ENCODE assay signal across 8 cellular contexts in the genomic region with DNA sequence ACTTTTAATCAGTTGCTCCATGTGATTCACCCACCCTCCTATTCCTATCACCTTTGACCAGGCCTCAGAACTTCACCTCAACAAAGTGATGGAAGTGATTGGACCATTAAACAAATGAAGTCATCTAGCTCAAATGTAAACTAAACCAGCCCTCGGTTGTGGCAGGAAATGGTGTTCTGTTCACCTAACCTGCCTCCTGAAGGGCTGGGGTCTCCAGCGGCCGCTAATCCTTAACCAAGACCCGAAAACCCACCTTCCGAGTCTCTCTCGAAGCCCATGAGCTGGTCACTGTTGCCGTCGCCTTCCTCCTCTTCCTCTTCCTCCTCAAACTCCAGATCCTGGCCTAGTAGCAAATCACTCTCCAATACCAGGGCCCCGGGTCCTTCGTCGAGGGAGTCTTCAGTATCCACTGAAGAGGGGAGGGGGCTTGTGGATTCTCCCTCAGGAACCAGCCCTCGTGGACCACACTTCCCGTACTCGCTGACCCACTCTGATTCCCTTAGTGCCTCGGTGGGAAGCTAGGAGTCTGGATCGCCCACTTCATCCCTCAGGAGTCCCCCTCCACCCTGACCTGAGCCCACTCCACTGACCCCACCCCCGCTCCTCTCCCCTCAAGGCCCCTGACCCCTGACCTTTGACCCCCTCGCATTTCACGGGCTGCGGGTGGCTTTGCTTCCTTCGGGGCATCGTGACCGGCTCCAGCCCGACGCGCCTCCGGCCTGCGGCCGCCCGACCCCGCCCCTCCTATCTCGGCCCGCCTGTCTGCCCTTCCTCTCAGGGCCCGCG. TPM values are rescaled to one million over a fixed set of nuclear protein-coding genes. Genes with fewer than 3 reads are reported as not detected.
DNase-seq lines count a peak whose midpoint lies in the region; ATAC-seq and TF ChIP-seq lines count a peak whose summit lies in the region.

No MANE protein-coding gene starts in this region.

- TF ChIP-seq POLR2A in lower leg skin (IDR thresholded peaks at IDR 0.05), result no peak

- peak overlapping the region; percentile 81 to 96 for H3K27ac ChIP-seq in coronary artery

- POLR2A ChIA-PET in GM10248 (lab: Yijun Ruan, JAX), result interaction anchor here (0.5 to 2.0 kb wide), 4 partner anchors 9 to 49 kb away, joined by 3 to 7 read pairs (median 4); partner anchors contain the start of genes PPM1G and SNX17

- peak; percentile 16 for ATAC-seq in HG03565 (IDR thresholded peaks at IDR 0.05; ENCODE audit: unreplicated experiment)
- ATAC-seq in stimulated activated effector memory CD8-positive, alpha-beta T cell treated with anti-CD3 and anti-CD28 coated beads, Interleukin-12 subunit alpha, Interleukin-12 subunit beta, amount 100 ng/mL, for 72 hours, result peak; percentile 67

- peaks cover 100% of the 10 kb centered on the region for H3K36me3 Mint-ChIP-seq in stimulated activated effector memory CD8-positive, alpha-beta T cell treated with anti-CD3 and anti-CD28 coated beads, Interleukin-12 subunit alpha, Interleukin-12 subunit beta, amount 100 ng/mL, for 72 hours

- CTCF ChIA-PET in GM10248 (lab: Yijun Ruan, JAX), result interaction anchor here (1.0 to 2.4 kb wide), 7 partner anchors 9 to 49 kb away, joined by 3 to 13 read pairs (median 4); partner anchors contain the start of genes EIF2B4, NRBP1 and SNX17

- peaks cover 51% of the 10 kb centered on the region for H3K4me1 Mint-ChIP-seq in stimulated activated effector memory CD8-positive, alpha-beta T cell treated with anti-CD3 and anti-CD28 coated beads, Interleukin-12 subunit alpha, Interleukin-12 subunit beta, amount 100 ng/mL, for 72 hours

- 1 to 2% methylated on average over 23 to 35 of the region's 35 CpGs for WGBS in lower leg skin, 2 donors

- no peak for TF ChIP-seq CTCF in coronary artery (IDR thresholded peaks at IDR 0.05)
- no peak for TF ChIP-seq CTCF in lower leg skin (IDR thresholded peaks at IDR 0.05)
- no peak for TF ChIP-seq CTCF in GM10248 (IDR thresholded peaks at IDR 0.05; ENCODE audit: control extremely low read depth, extremely low read depth, low read depth, missing control alignments)

- H3K4me3 ChIP-seq in coronary artery, result peak overlapping the region; percentile 94
- H3K4me3 ChIP-seq in lower leg skin (ENCODE audit: low read depth, poor library complexity, severe bottlenecking), result peak overlapping the region; percentile 56

- intact Hi-C loops in lower leg skin (cut with DNase I; ENCODE audit: low total_unique reads), result no loop called here

- H3K4me3 Mint-ChIP-seq in stimulated activated effector memory CD8-positive, alpha-beta T cell treated with anti-CD3 and anti-CD28 coated beads, Interleukin-12 subunit alpha, Interleukin-12 subunit beta, amount 100 ng/mL, for 72 hours, result peak overlapping the region; percentile 82

- peak overlapping the region; percentile 96 for H3K27ac Mint-ChIP-seq in stimulated activated effector memory CD8-positive, alpha-beta T cell treated with anti-CD3 and anti-CD28 coated beads, Interleukin-12 subunit alpha, Interleukin-12 subunit beta, amount 100 ng/mL, for 72 hours

- DNase-seq in stimulated activated CD4-positive, alpha-beta T cell treated with anti-CD3 and anti-CD28 coated beads, Interleukin-12 subunit alpha, Interleukin-12 subunit beta, amount 100 ng/mL, for 4 hours, result peak; percentile 9
- no peak for DNase-seq in stimulated activated CD4-positive, alpha-beta T cell treated with anti-CD3 and anti-CD28 coated beads, Interleukin-4, amount 100 ng/mL, for 24 hours
- DNase-seq in SW480 (ENCODE audit: low spot score) (peak; percentile 54), coronary artery (ENCODE audit: low spot score) (peak; percentile 89), lower leg skin (ENCODE audit: low spot score in 2 of 2) (peak; percentile 73 to 94), GM10248 (ENCODE audit: extremely low spot score) (no peak)
- no peak for DNase-seq in stimulated activated effector memory CD8-positive, alpha-beta T cell treated with anti-CD3 and anti-CD28 coated beads, Interleukin-12 subunit alpha, Interleukin-12 subunit beta, amount 100 ng/mL, for 72 hours (ENCODE audit: low spot score in 2 of 2)

- no peaks in the 10 kb centered on the region for H3K9me3 Mint-ChIP-seq in stimulated activated effector memory CD8-positive, alpha-beta T cell treated with anti-CD3 and anti-CD28 coated beads, Interleukin-12 subunit alpha, Interleukin-12 subunit beta, amount 100 ng/mL, for 72 hours

RNA-seq across cellular contexts. Expression of gene ZNF513, which starts 0.5 kb away (rescaled TPM):
- total RNA-seq in lower leg skin, result 10 to 100 TPM in 3 of 4 donors, 1 to 10 TPM in 1; 8.3 to 14.9 (median 11.5) TPM

RNA-seq across cellular contexts. Expression of gene SNX17, which starts 9.6 kb away (rescaled TPM):
- total RNA-seq in lower leg skin, result 100 to 1,000 TPM in 1 of 4 donors, 10 to 100 TPM in 3; 72.3 to 101 (median 80.2) TPM

RNA-seq across cellular contexts. Expression of gene EIF2B4, which starts 9.9 kb away (rescaled TPM):
- 10 to 100 TPM; 49.3 to 64.3 (median 57.2) TPM for total RNA-seq in lower leg skin

RNA-seq across cellular contexts. Expression of gene GTF3C2, which starts 23.5 kb away (rescaled TPM):
- total RNA-seq in lower leg skin, result 100 to 1,000 TPM in 1 of 4 donors, 10 to 100 TPM in 3; 54.3 to 125 (median 62.9) TPM

RNA-seq across cellular contexts. Expression of gene PPM1G, which starts 29.4 kb away (rescaled TPM):
- total RNA-seq in lower leg skin, result 10 to 100 TPM; 40.2 to 50.3 (median 48.1) TPM

Comparison
In these comparisons a context has a peak if more than half of its experiments do, and no peak if none do; other contexts are left out.
1. DNase-seq: peak in stimulated activated CD4-positive, alpha-beta T cell treated with anti-CD3 and anti-CD28 coated beads, Interleukin-12 subunit alpha, Interleukin-12 subunit beta, amount 100 ng/mL, for 4 hours (single experiment), SW480 (single experiment), coronary artery (single experiment) and lower leg skin (2 of 2); none in stimulated activated CD4-positive, alpha-beta T cell treated with anti-CD3 and anti-CD28 coated beads, Interleukin-4, amount 100 ng/mL, for 24 hours (single experiment), stimulated activated effector memory CD8-positive, alpha-beta T cell treated with anti-CD3 and anti-CD28 coated beads, Interleukin-12 subunit alpha, Interleukin-12 subunit beta, amount 100 ng/mL, for 72 hours (0 of 2) and GM10248 (single experiment).